Comparison of ENCODE assay signal across 24 cellular contexts in genomic region chr5:2840372-2840915, GRCh38.
"Had no signal": no experiment of that assay in that cellular context is flagged by ENCODE, and none has a peak within 500 bp of the region (broad histone marks: within the 10 kb centered on the region; RNA-seq: fewer than 3 reads in every experiment).

No MANE protein-coding gene starts in this region.

- H3K36me3 ChIP-seq: adrenal gland, esophagus squamous epithelium, heart right ventricle, left lung, transverse colon had no signal

- H3K4me1 ChIP-seq: adrenal gland, body of pancreas, esophagus squamous epithelium, heart right ventricle, left lung, testis, transverse colon had no signal

- DNase-seq: activated CD4-positive, alpha-beta T cell treated with anti-CD3 and anti-CD28 coated beads for 48 hours; activated CD4-positive, alpha-beta T cell treated with anti-CD3 and anti-CD28 coated beads, Interleukin-2, amount 50 U/mL, for 48 hours; activated CD8-positive, alpha-beta memory T cell treated with anti-CD3 and anti-CD28 coated beads, Interleukin-2, amount 50 U/mL, for 4 hours; activated effector memory CD4-positive, alpha-beta T cell treated with anti-CD3 and anti-CD28 coated beads, Interleukin-2, amount 50 U/mL, for 16 hours; activated naive CD4-positive, alpha-beta T cell treated with anti-CD3 and anti-CD28 coated beads for 36 hours; activated naive CD8-positive, alpha-beta T cell treated with anti-CD3 and anti-CD28 coated beads for 36 hours; activated T-cell treated with anti-CD3 and anti-CD28 coated beads, Interleukin-2, amount 50 U/mL, for 1 hour; adrenal gland; aorta; body of pancreas; dermis blood vessel endothelial cell; effector CD4-positive, alpha-beta T cell; esophagus squamous epithelium; foreskin melanocyte; heart right ventricle; left lung; mucosa of descending colon; right cardiac atrium; stimulated activated CD4-positive, alpha-beta T cell treated with anti-CD3 and anti-CD28 coated beads, Interleukin-2, amount 100 ng/mL, for 48 hours; stimulated activated naive CD8-positive, alpha-beta T cell treated with anti-CD3 and anti-CD28 coated beads, Interleukin-15, Interleukin-2, amounts not matched to agents 100 U/mL and 50 U/mL, for 24 hours; testis; transverse colon had no signal

- H3K4me3 ChIP-seq: adrenal gland, body of pancreas, esophagus squamous epithelium, heart right ventricle, left lung, mucosa of descending colon, testis, transverse colon had no signal

- H3K9me3 ChIP-seq: adrenal gland, body of pancreas, esophagus squamous epithelium, left lung, testis, transverse colon had no signal

- H3K27me3 ChIP-seq: adrenal gland, body of pancreas, left lung, testis, transverse colon had no signal

- H3K27ac ChIP-seq: adrenal gland, body of pancreas, esophagus squamous epithelium, left lung, testis, transverse colon had no signal

- ATAC-seq: activated CD4-positive, CD25-positive, alpha-beta regulatory T cell treated with anti-CD3 and anti-CD28 coated beads, Interleukin-2, amount 50 U/mL, for 24 hours; body of pancreas; left lung; mucosa of descending colon; natural killer cell treated with Interleukin-12 subunit alpha and Interleukin-12 subunit beta and Interleukin-15 and Interleukin-18, amount 100 ng/mL, for 72 hours; right cardiac atrium; stimulated activated naive CD8-positive, alpha-beta T cell treated with anti-CD3 and anti-CD28 coated beads, Interleukin-15, Interleukin-2, amounts not matched to agents 100 U/mL and 50 U/mL, for 24 hours had no signal
